In genomic region chr12:106953352-106954260, GRCh38 we compare ENCODE assay signal across 1 cellular context.
TF ChIP-seq lines count a peak whose summit lies in the region.

No MANE protein-coding gene starts in this region.

TF ChIP-seq in GM23338, 12 proteins besides CTCF, POLR2A, EP300 and RAD21 (continued from another document):
- TF ChIP-seq ZNF462 (CRISPR knock-in tag; IDR thresholded peaks at IDR 0.05): no peak
- TF ChIP-seq ETS1 (IDR thresholded peaks at IDR 0.05): no peak
- TF ChIP-seq EZH2phosphoT487 (IDR thresholded peaks at IDR 0.05; ENCODE audit: unreplicated experiment): no peak
- TF ChIP-seq POLR2AphosphoS5 (IDR thresholded peaks at IDR 0.05; ENCODE audit: low read depth): no peak
- no peak for TF ChIP-seq EZH2 (IDR thresholded peaks at IDR 0.05; ENCODE audit: low read depth, unreplicated experiment)
- no peak for TF ChIP-seq REST (IDR thresholded peaks at IDR 0.05; ENCODE audit: unreplicated experiment)
- no peak for TF ChIP-seq STAT1 (IDR thresholded peaks at IDR 0.05; ENCODE audit: unreplicated experiment)
- TF ChIP-seq ZNF114 (CRISPR knock-in tag; IDR thresholded peaks at IDR 0.05): no peak
- TF ChIP-seq NANOG (IDR thresholded peaks at IDR 0.05; ENCODE audit: borderline replicate concordance): no peak
- no peak for TF ChIP-seq CREB1 (CRISPR knock-in tag; IDR thresholded peaks at IDR 0.05; ENCODE audit: low read depth)
- no peak for TF ChIP-seq JUNB (IDR thresholded peaks at IDR 0.05; ENCODE audit: unreplicated experiment)
